ENCODE assay signal across 20 cellular contexts in genomic region chr4:185744946-185745345, GRCh38.
DNase-seq lines count a peak whose midpoint lies in the region; ATAC-seq and TF ChIP-seq lines count a peak whose summit lies in the region.
"Had no signal": no experiment of that assay in that cellular context is flagged by ENCODE, and none has a peak within 500 bp of the region (broad histone marks: within the 10 kb centered on the region; RNA-seq: fewer than 3 reads in every experiment).

No MANE protein-coding gene starts in this region.

- no peak overlapping the region for H3K18ac ChIP-seq in trophoblast cell (ENCODE audit: low read length)

- H3K4me1 Mint-ChIP-seq in type B pancreatic cell (ENCODE audit: unreplicated experiment), result peaks cover 20% of the 10 kb centered on the region
- no peaks in the 10 kb centered on the region for H3K4me1 Mint-ChIP-seq in CD8-positive, alpha-beta memory T cell
- H3K4me1 Mint-ChIP-seq: B cell had no signal

- no peaks in the 10 kb centered on the region for H3K27me3 ChIP-seq in left ventricle myocardium inferior (ENCODE audit: low read depth)
- H3K27me3 ChIP-seq in heart right ventricle, result no peaks in the 10 kb centered on the region
- no peaks in the 10 kb centered on the region for H3K27me3 ChIP-seq in esophagus muscularis mucosa
- H3K27me3 ChIP-seq in trophoblast cell (ENCODE audit: insufficient read depth, low read length), result no peaks in the 10 kb centered on the region
- no peaks in the 10 kb centered on the region for H3K27me3 ChIP-seq in CD8-positive, alpha-beta memory T cell (ENCODE audit: insufficient read depth, low read length, poor library complexity, severe bottlenecking)
- H3K27me3 ChIP-seq: BLaER1 had no signal

- H2AFZ ChIP-seq in trophoblast cell (ENCODE audit: insufficient read depth, low read length, poor library complexity), result no peak overlapping the region

- 74 to 76% methylated on average over 9 of the region's 9 CpGs for WGBS in heart right ventricle, 2 donors
- 94% methylated on average over 9 of the region's 9 CpGs for WGBS in esophagus muscularis mucosa
- WGBS in trophoblast cell (ENCODE audit: extremely low coverage, insufficient coverage, insufficient read length), result no CpG with 5 or more reads among the region's 9 CpGs

- no peaks in the 10 kb centered on the region for H3K9me3 ChIP-seq in left ventricle myocardium inferior (replicated peaks)
- no peaks in the 10 kb centered on the region for H3K9me3 ChIP-seq in heart right ventricle
- H3K9me3 ChIP-seq in esophagus muscularis mucosa, result peaks cover 0 to 3% (median 0%) of the 10 kb centered on the region in 4 donors
- peaks cover 4% of the 10 kb centered on the region for H3K9me3 ChIP-seq in trophoblast cell (ENCODE audit: insufficient read depth, low read depth, low read length)
- H3K9me3 ChIP-seq in CD8-positive, alpha-beta memory T cell (ENCODE audit: low read length), result no peaks in the 10 kb centered on the region
- H3K9me3 ChIP-seq: BLaER1 had no signal

- no peak for DNase-seq in left ventricle myocardium inferior
- DNase-seq in heart right ventricle, result no peak
- peak; percentile 86 for DNase-seq in esophagus muscularis mucosa (ENCODE audit: extremely low spot score)
- no peak for DNase-seq in trophoblast cell
- no peak for DNase-seq in type B pancreatic cell (ENCODE audit: extremely low spot score, unreplicated experiment)
- DNase-seq in DMS 273 treated with DMSO at 0.1 percent for 48 hours (lab: John Stamatoyannopoulos, UW), result no peak
- DNase-seq in CD8-positive, alpha-beta memory T cell, result no peak
- DNase-seq: Calu3; CD4-positive, alpha-beta T cell; COR-L47; DMS153; DND-41; GOT3; H7; HCEC 1CT had no signal

- no peak for TF ChIP-seq EP300 in esophagus muscularis mucosa (IDR thresholded peaks at IDR 0.05)

- TF ChIP-seq POLR2A in esophagus muscularis mucosa (IDR thresholded peaks at IDR 0.05; ENCODE audit: low read depth), result no peak

- H3K4me3 Mint-ChIP-seq in type B pancreatic cell, result no peak overlapping the region
- H3K4me3 Mint-ChIP-seq in CD8-positive, alpha-beta memory T cell, result no peak overlapping the region
- H3K4me3 Mint-ChIP-seq: B cell; CD14-positive monocyte; CD4-positive, alpha-beta T cell had no signal

- no peak overlapping the region for H3K4ac ChIP-seq in trophoblast cell (ENCODE audit: low read depth, low read length)

- POLR2A ChIA-PET in CD8-positive, alpha-beta memory T cell (lab: Charles Lee), result no interaction called here

- no peak overlapping the region for H2BK12ac ChIP-seq in trophoblast cell (ENCODE audit: low read length)

- H3K27ac ChIP-seq in left ventricle myocardium inferior (replicated peaks) (peak overlapping the region; percentile 39), heart right ventricle (peak overlapping the region in 1 of 10 donors; percentile 27), esophagus muscularis mucosa (replicated peaks in 1 of 4) (no peak overlapping the region), trophoblast cell (ENCODE audit: low read depth, low read length) (no peak overlapping the region)
- H3K27ac ChIP-seq in CD8-positive, alpha-beta memory T cell (ENCODE audit: low read depth, low read length), result no peak overlapping the region
- H3K27ac ChIP-seq: 22Rv1, BLaER1 had no signal

- no peak for ATAC-seq in heart right ventricle
- ATAC-seq in GM21528 (IDR thresholded peaks at IDR 0.05; ENCODE audit: low FRiP score, unreplicated experiment), result no peak

- no peak for TF ChIP-seq CTCF in left ventricle myocardium inferior (IDR thresholded peaks at IDR 0.05; ENCODE audit: borderline replicate concordance)
- no peak for TF ChIP-seq CTCF in heart right ventricle (IDR thresholded peaks at IDR 0.05)
- TF ChIP-seq CTCF in esophagus muscularis mucosa (IDR thresholded peaks at IDR 0.05), result no peak
- TF ChIP-seq CTCF in type B pancreatic cell (conservative IDR thresholded peaks at IDR 0.05), result no peak

- H3K9ac ChIP-seq in trophoblast cell (ENCODE audit: low read length), result peak overlapping the region; percentile 71
- H3K9ac ChIP-seq: BLaER1 had no signal

- no peak overlapping the region for H4K12ac ChIP-seq in trophoblast cell (ENCODE audit: low read depth, low read length)

- no peak overlapping the region for H3K14ac ChIP-seq in trophoblast cell (ENCODE audit: low read length)

- CTCF ChIA-PET in CD8-positive, alpha-beta memory T cell (lab: Charles Lee), result no interaction called here

- peaks cover 97% of the 10 kb centered on the region for H3K4me1 ChIP-seq in left ventricle myocardium inferior
- H3K4me1 ChIP-seq in heart right ventricle, result peaks cover 10 to 97% (median 54%) of the 10 kb centered on the region in 9 donors
- H3K4me1 ChIP-seq in esophagus muscularis mucosa, result peaks cover 16 to 43% (median 20%) of the 10 kb centered on the region in 4 donors
- H3K4me1 ChIP-seq in trophoblast cell (ENCODE audit: control insufficient read depth in 1 of 2, insufficient read depth in 2 of 2, low read length in 2 of 2), result no peaks in the 10 kb centered on the region
- H3K4me1 ChIP-seq in CD8-positive, alpha-beta memory T cell (ENCODE audit: insufficient read depth, low read length), result no peaks in the 10 kb centered on the region

- no peak overlapping the region for H2BK5ac ChIP-seq in trophoblast cell (ENCODE audit: low read depth, low read length, poor library complexity)

- H4K8ac ChIP-seq in trophoblast cell (ENCODE audit: low read depth, low read length), result no peak overlapping the region

- peak overlapping the region; percentile 70 for H3K27ac Mint-ChIP-seq in type B pancreatic cell
- H3K27ac Mint-ChIP-seq in CD8-positive, alpha-beta memory T cell, result no peak overlapping the region
- H3K27ac Mint-ChIP-seq: B cell; CD4-positive, alpha-beta T cell had no signal

- H3K79me2 ChIP-seq in trophoblast cell (ENCODE audit: control insufficient read depth, insufficient read depth, low read length, poor library complexity), result no peaks in the 10 kb centered on the region

- H3K27me3 Mint-ChIP-seq in type B pancreatic cell, result peaks cover 2% of the 10 kb centered on the region
- H3K27me3 Mint-ChIP-seq in CD8-positive, alpha-beta memory T cell, result peaks cover 6 to 8% of the 10 kb centered on the region in 2 donors

- H2AK5ac ChIP-seq in trophoblast cell (ENCODE audit: low read length), result no peak overlapping the region

- no peak overlapping the region for H4K91ac ChIP-seq in trophoblast cell (ENCODE audit: low read depth, low read length)

- no peaks in the 10 kb centered on the region for H3K79me1 ChIP-seq in trophoblast cell (ENCODE audit: low read length)

- no peak overlapping the region for H2BK120ac ChIP-seq in trophoblast cell (ENCODE audit: insufficient read depth, low read length, poor library complexity)

- intact Hi-C loops in left ventricle myocardium inferior (cut with micrococcal nuclease) (no loop called here), heart right ventricle (cut with DNase I) (no loop called here), esophagus muscularis mucosa (cut with DNase I) (loop anchor here (10.0 kb wide), 1 partner anchor 400 kb away; no protein-coding TSS in a partner anchor)

- H3K36me3 ChIP-seq in left ventricle myocardium inferior, result no peaks in the 10 kb centered on the region
- peaks cover 0 to 9% (median 0%) of the 10 kb centered on the region in 9 donors for H3K36me3 ChIP-seq in heart right ventricle
- H3K36me3 ChIP-seq in esophagus muscularis mucosa, result no peaks in the 10 kb centered on the region
- H3K36me3 ChIP-seq in trophoblast cell (ENCODE audit: control insufficient read depth in 1 of 2, insufficient read depth in 2 of 2, low read length in 2 of 2), result no peaks in the 10 kb centered on the region
- H3K36me3 ChIP-seq in CD8-positive, alpha-beta memory T cell (ENCODE audit: insufficient read depth, low read length), result no peaks in the 10 kb centered on the region
- H3K36me3 ChIP-seq: BLaER1 had no signal

- H3K23ac ChIP-seq in trophoblast cell (ENCODE audit: low read length), result no peak overlapping the region

- H3K4me3 ChIP-seq in left ventricle myocardium inferior (no peak overlapping the region), heart right ventricle (no peak overlapping the region), esophagus muscularis mucosa (no peak overlapping the region), trophoblast cell (ENCODE audit: low read depth, low read length) (no peak overlapping the region)
- no peak overlapping the region for H3K4me3 ChIP-seq in CD8-positive, alpha-beta memory T cell (ENCODE audit: low read length)
- H3K4me3 ChIP-seq: BLaER1 had no signal

- H3K36me3 Mint-ChIP-seq in type B pancreatic cell, result no peaks in the 10 kb centered on the region
- H3K36me3 Mint-ChIP-seq in CD8-positive, alpha-beta memory T cell, result no peaks in the 10 kb centered on the region

- H3K9me3 Mint-ChIP-seq in type B pancreatic cell, result no peaks in the 10 kb centered on the region
- peaks cover 0 to 6% (median 0%) of the 10 kb centered on the region in 5 donors for H3K9me3 Mint-ChIP-seq in CD8-positive, alpha-beta memory T cell
- H3K9me3 Mint-ChIP-seq: CD4-positive, alpha-beta T cell had no signal

- no peak overlapping the region for H3K4me2 ChIP-seq in trophoblast cell (ENCODE audit: low read length)
